ENCODE assay signal across 15 cellular contexts in genomic region chr17:52470553-52470952, GRCh38.
"Had no signal": no experiment of that assay in that cellular context is flagged by ENCODE, and none has a peak within 500 bp of the region (broad histone marks: within the 10 kb centered on the region; RNA-seq: fewer than 3 reads in every experiment).

No MANE protein-coding gene starts in this region.

- H3K27ac Mint-ChIP-seq: nephron progenitor cell had no signal

- H3K9me3 ChIP-seq: adrenal gland, heart right ventricle, sigmoid colon had no signal

- H3K27ac ChIP-seq: adrenal gland, heart right ventricle, left ventricle myocardium inferior, sigmoid colon had no signal

- DNase-seq: activated CD4-positive, CD25-positive, alpha-beta regulatory T cell; activated naive CD4-positive, alpha-beta T cell treated with anti-CD3 and anti-CD28 coated beads, Interleukin-2, amount 50 U/mL, for 16 hours; adrenal gland; central memory CD4-positive, alpha-beta T cell; cortex of kidney; effector CD8-positive, alpha-beta T cell; heart right ventricle; left ventricle myocardium inferior; mesenchymal stem cell; nephron progenitor cell; sigmoid colon; stimulated activated CD4-positive, alpha-beta T cell treated with anti-CD3 and anti-CD28 coated beads, Interleukin-12 subunit alpha, Interleukin-12 subunit beta, amount 100 ng/mL, for 4 hours; stimulated activated naive CD4-positive, alpha-beta T cell; substantia nigra; trophoblast cell had no signal

- H3K4me1 Mint-ChIP-seq: nephron progenitor cell had no signal

- H3K4me3 ChIP-seq: adrenal gland, heart right ventricle, left ventricle myocardium inferior, sigmoid colon had no signal

- H3K27me3 ChIP-seq: adrenal gland, heart right ventricle, sigmoid colon had no signal

- H3K4me3 Mint-ChIP-seq: nephron progenitor cell had no signal

- H3K36me3 ChIP-seq: adrenal gland, heart right ventricle, left ventricle myocardium inferior, sigmoid colon had no signal

- H3K4me1 ChIP-seq: adrenal gland, heart right ventricle, left ventricle myocardium inferior, sigmoid colon had no signal
